27 cellular contexts compared by ENCODE assay signal in genomic region chr5:73373814-73374510, GRCh38.
DNase-seq lines count a peak whose midpoint lies in the region; ATAC-seq, FAIRE-seq and TF ChIP-seq lines count a peak whose summit lies in the region.
"Had no signal": no experiment of that assay in that cellular context is flagged by ENCODE, and none has a peak within 500 bp of the region (broad histone marks: within the 10 kb centered on the region; RNA-seq: fewer than 3 reads in every experiment).

No MANE protein-coding gene starts in this region.

- peak overlapping the region; percentile 40 for H2AFZ ChIP-seq in keratinocyte (ENCODE audit: control insufficient read depth, low read length)

- DNase-seq in BE2C = peak; percentile 33
- DNase-seq in HFFc6 = no peak
- no peak for DNase-seq in keratinocyte (ENCODE audit: low read depth, low spot score)
- DNase-seq in Peyer's patch = no peak
- DNase-seq in activated naive CD4-positive, alpha-beta T cell (lab: John Stamatoyannopoulos, UW) = no peak
- DNase-seq in activated effector memory CD4-positive, alpha-beta T cell treated with Interleukin-2 at 50 U/mL for 16 hours = no peak
- no peak for DNase-seq in activated CD4-positive, alpha-beta T cell treated with anti-CD3 and anti-CD28 coated beads, Interleukin-2, amount 10 ng/mL, durations not matched to agents 7 days and 5 days
- DNase-seq: activated B cell treated with CpG ODN at 0.5 μM for 24 hours; activated CD8-positive, alpha-beta T cell treated with anti-CD3 and anti-CD28 coated beads for 36 hours; activated T-cell treated with anti-CD3 and anti-CD28 coated beads, Interleukin-2, amount 50 U/mL, for 4 hours; body of pancreas; CD4-positive, CD25-positive, alpha-beta regulatory T cell; colonic mucosa; head of caudate nucleus; MM.1S; NCI-H1436 treated with DMSO at 0.1 percent for 48 hours; NCI-H2171 treated with DMSO at 0.1 percent for 48 hours; stimulated activated CD4-positive, alpha-beta T cell treated with anti-CD3 and anti-CD28 coated beads, Interleukin-1b, Interleukin-23, amount 100 ng/mL, for 48 hours; stimulated activated naive CD4-positive, alpha-beta T cell had no signal

- peak overlapping the region; percentile 90 for H3K27ac Mint-ChIP-seq in HFFc6
- no peak overlapping the region for H3K27ac Mint-ChIP-seq in activated CD4-positive, alpha-beta T cell treated with anti-CD3 and anti-CD28 coated beads, Interleukin-2, amount 10 ng/mL, durations not matched to agents 7 days and 5 days
- H3K27ac Mint-ChIP-seq: activated B cell treated with CpG ODN at 0.5 μM for 24 hours; activated CD8-positive, alpha-beta T cell treated with anti-CD3 and anti-CD28 coated beads for 36 hours; activated naive CD8-positive, alpha-beta T cell; CD4-positive, CD25-positive, alpha-beta regulatory T cell; IgD-negative memory B cell; mesothelial cell of epicardium; progenitor cell of endocrine pancreas had no signal

- no peaks in the 10 kb centered on the region for H4K20me1 ChIP-seq in keratinocyte (ENCODE audit: control insufficient read depth, extremely low read depth, insufficient read depth, low read length)

- TF ChIP-seq POLR2A in Peyer's patch (IDR thresholded peaks at IDR 0.05) = no peak

- H3K4me2 ChIP-seq in keratinocyte (ENCODE audit: control insufficient read depth, extremely low read depth, insufficient read depth, low read depth, low read length) = peak overlapping the region; percentile 31

- dilution Hi-C loops in keratinocyte (cut with MboI; ENCODE audit: extremely low pct_ligation_motif_present, low sequenced_read_pairs) = no loop called here

- no peaks in the 10 kb centered on the region; the same call in 1 of the 2 replicates for H3K27me3 Mint-ChIP-seq in HFFc6 (ENCODE audit: insufficient read depth)
- peaks cover 72% of the 10 kb centered on the region for H3K27me3 Mint-ChIP-seq in activated CD4-positive, alpha-beta T cell treated with anti-CD3 and anti-CD28 coated beads, Interleukin-2, amount 10 ng/mL, durations not matched to agents 7 days and 5 days

- H3K9ac ChIP-seq in keratinocyte (ENCODE audit: control insufficient read depth, extremely low read depth, insufficient read depth, low read length) = no peak overlapping the region

- H3K36me3 ChIP-seq in BE2C (no peaks in the 10 kb centered on the region), keratinocyte (ENCODE audit: control insufficient read depth in 2 of 2, extremely low read depth in 1 of 2, insufficient read depth in 2 of 2, low read length in 2 of 2) (no peaks in the 10 kb centered on the region), Peyer's patch (no peaks in the 10 kb centered on the region)
- H3K36me3 ChIP-seq: colonic mucosa, HAP-1 had no signal

- peak overlapping the region; percentile 60 for H3K4me3 Mint-ChIP-seq in HFFc6
- H3K4me3 Mint-ChIP-seq in activated CD4-positive, alpha-beta T cell treated with anti-CD3 and anti-CD28 coated beads, Interleukin-2, amount 10 ng/mL, durations not matched to agents 7 days and 5 days = no peak overlapping the region
- H3K4me3 Mint-ChIP-seq: activated B cell treated with CpG ODN at 0.5 μM for 24 hours; activated CD8-positive, alpha-beta T cell treated with anti-CD3 and anti-CD28 coated beads for 36 hours; activated naive CD8-positive, alpha-beta T cell; activated T-cell treated with anti-CD3 and anti-CD28 coated beads, Interleukin-2, amount 50 U/mL, for 4 hours; CD4-positive, CD25-positive, alpha-beta regulatory T cell; IgD-negative memory B cell; mesothelial cell of epicardium had no signal

- H3K27me3 ChIP-seq in BE2C (no peaks in the 10 kb centered on the region), keratinocyte (ENCODE audit: control insufficient read depth, extremely low read depth, insufficient read depth, low read length) (no peaks in the 10 kb centered on the region), Peyer's patch (no peaks in the 10 kb centered on the region)
- H3K27me3 ChIP-seq: body of pancreas had no signal

- TF ChIP-seq CTCF in BE2C (IDR thresholded peaks at IDR 0.05; ENCODE audit: low read depth, low read length) (no peak), HFFc6 (IDR thresholded peaks at IDR 0.05) (no peak), keratinocyte (optimal IDR thresholded peaks at IDR 0.05 in 1 of 3, IDR thresholded peaks at IDR 0.05 in 1 of 3, conservative IDR thresholded peaks at IDR 0.05 in 1 of 3; ENCODE audit: extremely low read depth in 1 of 3, insufficient read depth in 2 of 3, low read length in 3 of 3) (no peak), Peyer's patch (IDR thresholded peaks at IDR 0.05) (no peak)

- CTCF ChIA-PET in activated CD4-positive, alpha-beta T cell treated with anti-CD3 and anti-CD28 coated beads, Interleukin-2, amount 10 ng/mL, durations not matched to agents 7 days and 5 days (lab: Charles Lee) = interaction anchor here (0.5 kb wide), 1 partner anchor 54 kb away, joined by 5 read pairs; no protein-coding TSS in a partner anchor

- H3K9me3 ChIP-seq in BE2C (no peaks in the 10 kb centered on the region), keratinocyte (ENCODE audit: control insufficient read depth, low read depth, low read length) (no peaks in the 10 kb centered on the region), Peyer's patch (no peaks in the 10 kb centered on the region)
- H3K9me3 ChIP-seq: body of pancreas, colonic mucosa, HAP-1 had no signal

- H3K4me1 ChIP-seq in BE2C (peaks cover 28% of the 10 kb centered on the region), keratinocyte (ENCODE audit: control insufficient read depth, extremely low read depth, insufficient read depth, low read length) (peaks cover 72% of the 10 kb centered on the region), Peyer's patch (no peaks in the 10 kb centered on the region)
- H3K4me1 ChIP-seq: body of pancreas, colonic mucosa, HAP-1 had no signal

- H3K9me3 Mint-ChIP-seq in HFFc6 = no peaks in the 10 kb centered on the region
- no peaks in the 10 kb centered on the region for H3K9me3 Mint-ChIP-seq in activated CD4-positive, alpha-beta T cell treated with anti-CD3 and anti-CD28 coated beads, Interleukin-2, amount 10 ng/mL, durations not matched to agents 7 days and 5 days
- H3K9me3 Mint-ChIP-seq: activated B cell treated with CpG ODN at 0.5 μM for 24 hours; activated CD8-positive, alpha-beta T cell treated with anti-CD3 and anti-CD28 coated beads for 36 hours; activated T-cell treated with anti-CD3 and anti-CD28 coated beads, Interleukin-2, amount 50 U/mL, for 4 hours; IgD-negative memory B cell; mesothelial cell of epicardium had no signal

- no peak for FAIRE-seq in keratinocyte (lab: Jason Lieb, UNC)

- no peaks in the 10 kb centered on the region; the same call in 1 of the 2 replicates for H3K36me3 Mint-ChIP-seq in HFFc6 (ENCODE audit: low read depth)
- H3K36me3 Mint-ChIP-seq in activated CD4-positive, alpha-beta T cell treated with anti-CD3 and anti-CD28 coated beads, Interleukin-2, amount 10 ng/mL, durations not matched to agents 7 days and 5 days (ENCODE audit: low read depth) = no peaks in the 10 kb centered on the region
- H3K36me3 Mint-ChIP-seq: activated naive CD8-positive, alpha-beta T cell; CD4-positive, CD25-positive, alpha-beta regulatory T cell; IgD-negative memory B cell; mesothelial cell of epicardium had no signal

- no peaks in the 10 kb centered on the region for H3K79me2 ChIP-seq in keratinocyte (ENCODE audit: control insufficient read depth, insufficient read depth, low read length)

- H3K27ac ChIP-seq in keratinocyte (ENCODE audit: control insufficient read depth, insufficient read depth, low read length) (no peak overlapping the region), Peyer's patch (no peak overlapping the region)
- H3K27ac ChIP-seq: body of pancreas, colonic mucosa, HL-60 had no signal

- no peaks in the 10 kb centered on the region for H3K9me1 ChIP-seq in keratinocyte (ENCODE audit: control insufficient read depth, extremely low read depth, insufficient read depth, low read length)

- peaks cover 99% of the 10 kb centered on the region for H3K4me1 Mint-ChIP-seq in HFFc6 (ENCODE audit: low read depth)
- H3K4me1 Mint-ChIP-seq in activated CD4-positive, alpha-beta T cell treated with anti-CD3 and anti-CD28 coated beads, Interleukin-2, amount 10 ng/mL, durations not matched to agents 7 days and 5 days = no peaks in the 10 kb centered on the region
- H3K4me1 Mint-ChIP-seq: activated B cell treated with CpG ODN at 0.5 μM for 24 hours; CD4-positive, CD25-positive, alpha-beta regulatory T cell; IgD-negative memory B cell had no signal

- POLR2A ChIA-PET in activated CD4-positive, alpha-beta T cell treated with anti-CD3 and anti-CD28 coated beads, Interleukin-2, amount 10 ng/mL, durations not matched to agents 7 days and 5 days (lab: Charles Lee) = no interaction called here

- H3K4me3 ChIP-seq in BE2C (ENCODE audit: low read depth, low read length) (no peak overlapping the region), keratinocyte (ENCODE audit: control insufficient read depth in 2 of 3, extremely low read depth in 1 of 3, insufficient read depth in 2 of 3, low read depth in 1 of 3, low read length in 3 of 3) (no peak overlapping the region), Peyer's patch (no peak overlapping the region)
- H3K4me3 ChIP-seq: body of pancreas, colonic mucosa, HAP-1 had no signal

- peak; percentile 41 for ATAC-seq in SK-N-SH treated with all-trans-retinoic acid at 6 μM for 48 hours
- ATAC-seq: activated CD8-positive, alpha-beta T cell treated with anti-CD3 and anti-CD28 coated beads for 36 hours; activated T-cell treated with anti-CD3 and anti-CD28 coated beads, Interleukin-2, amount 50 U/mL, for 4 hours; body of pancreas; PC-3 had no signal

TF ChIP-seq in SK-N-SH treated with all-trans-retinoic acid at 6 μM for 48 hours, 23 proteins besides CTCF, POLR2A, EP300 and RAD21 (continues in another document):
- TF ChIP-seq TOX (CRISPR knock-in tag; IDR thresholded peaks at IDR 0.05; ENCODE audit: borderline replicate concordance) = peak; percentile 21; the same call in 1 of the 2 replicates
